ENCODE assay signal across 9 cellular contexts in the genomic region with DNA sequence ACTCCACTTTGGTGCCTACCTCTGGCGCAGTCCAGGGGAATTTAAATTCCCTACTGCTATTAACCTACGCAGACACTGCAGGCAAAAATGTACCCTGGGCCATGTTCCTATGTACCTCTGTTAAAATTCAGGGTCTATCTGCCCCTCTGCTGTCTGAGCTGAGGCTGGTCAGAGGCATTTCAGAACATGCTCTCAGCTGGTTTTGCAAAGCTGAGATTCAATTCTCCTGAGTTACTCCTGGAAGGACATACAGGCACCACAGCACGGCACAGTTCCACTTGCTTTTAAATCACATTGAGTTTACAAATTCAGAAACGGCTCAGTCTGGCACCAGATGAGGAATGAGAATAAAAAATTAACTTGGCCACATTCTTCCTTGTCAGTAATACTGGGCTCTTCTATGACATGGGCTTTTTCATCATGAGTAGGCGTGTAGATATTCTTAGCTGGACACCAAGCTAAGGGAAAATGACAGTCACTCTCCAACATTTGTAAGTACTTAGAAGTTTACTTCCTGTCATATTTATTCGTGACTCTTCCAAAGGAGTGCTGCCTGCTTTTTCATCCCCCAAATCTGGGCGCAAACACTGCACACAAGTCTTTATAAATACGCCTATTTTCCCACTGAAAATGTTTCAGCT. TPM values are rescaled to one million over a fixed set of nuclear protein-coding genes. Genes with fewer than 3 reads are reported as not detected.
A peak's percentile ranks its signal among the peaks of the same experiment; 100 is the strongest.
DNase-seq lines count a peak whose midpoint lies in the region; ATAC-seq, FAIRE-seq and TF ChIP-seq lines count a peak whose summit lies in the region.
"Had no signal": no experiment of that assay in that cellular context is flagged by ENCODE, and none has a peak within 500 bp of the region (broad histone marks: within the 10 kb centered on the region; RNA-seq: fewer than 3 reads in every experiment).

No MANE protein-coding gene starts in this region.

- peak overlapping the region; percentile 27 for H3K27ac ChIP-seq in SJSA1
- H3K27ac ChIP-seq in gastroesophageal sphincter = peak overlapping the region; percentile 67 to 96 (median 93)
- H3K27ac ChIP-seq in parathyroid adenoma = no peak overlapping the region
- no peak overlapping the region for H3K27ac ChIP-seq in OCI-LY7 (ENCODE audit: low read depth, low read length, poor library complexity, severe bottlenecking)
- H3K27ac ChIP-seq in small intestine (ENCODE audit: low read depth in 1 of 2, low read length in 1 of 2) = peak overlapping the region in 1 of 2 donors; percentile 87

- POLR2A ChIA-PET in BJ (lab: Charles Lee) (interaction anchor here (1.2 to 1.6 kb wide), 3 partner anchors 8 to 58 kb away, joined by 3 to 4 read pairs (median 3); no protein-coding TSS in a partner anchor), OCI-LY7 (lab: Charles Lee) (interaction anchor here (0.5 to 1.7 kb wide), 4 partner anchors 10 to 1831 kb away, joined by 3 to 6 read pairs (median 4); no protein-coding TSS in a partner anchor)

- H3K4me2 ChIP-seq in parathyroid adenoma (ENCODE audit: low read length) (peak overlapping the region; percentile 71), OCI-LY7 (ENCODE audit: low read length) (no peak overlapping the region; the same call in 1 of the 2 replicates)

- H3K36me3 ChIP-seq in BJ (ENCODE audit: control insufficient read depth, insufficient read depth, low read length) = peaks cover 5% of the 10 kb centered on the region
- H3K36me3 ChIP-seq in SJSA1 = peaks cover 30% of the 10 kb centered on the region
- H3K36me3 ChIP-seq in gastroesophageal sphincter = peaks cover 0 to 3% of the 10 kb centered on the region in 2 donors
- no peaks in the 10 kb centered on the region for H3K36me3 ChIP-seq in parathyroid adenoma (ENCODE audit: control insufficient read depth, insufficient read depth, low read length)
- H3K36me3 ChIP-seq in OCI-LY7 (ENCODE audit: insufficient read depth, low read length) = no peaks in the 10 kb centered on the region
- H3K36me3 ChIP-seq in small intestine (ENCODE audit: control insufficient read depth in 2 of 2, insufficient read depth in 2 of 2, low read length in 2 of 2) = no peaks in the 10 kb centered on the region

- CTCF ChIA-PET in BJ (lab: Yijun Ruan, JAX) = interaction anchor here (0.9 to 4.3 kb wide), 10 partner anchors 10 to 93 kb away, joined by 3 to 23 read pairs (median 4); no protein-coding TSS in a partner anchor
- CTCF ChIA-PET in OCI-LY7 (lab: Charles Lee; ENCODE audit: unreplicated experiment) = no interaction called here

- H3K4me1 ChIP-seq in SJSA1 (replicated peaks) = peaks cover 54% of the 10 kb centered on the region
- H3K4me1 ChIP-seq in gastroesophageal sphincter = peaks cover 5 to 72% (median 17%) of the 10 kb centered on the region in 3 donors
- peaks cover 11% of the 10 kb centered on the region for H3K4me1 ChIP-seq in parathyroid adenoma
- H3K4me1 ChIP-seq in OCI-LY7 (ENCODE audit: insufficient read depth, low read length, poor library complexity, severe bottlenecking) = peaks cover 21% of the 10 kb centered on the region
- H3K4me1 ChIP-seq in small intestine (ENCODE audit: control insufficient read depth in 2 of 2, insufficient read depth in 1 of 2, low read depth in 1 of 2, low read length in 1 of 2) = peaks cover 0 to 19% of the 10 kb centered on the region in 2 donors

- H4K20me1 ChIP-seq in OCI-LY7 (ENCODE audit: insufficient read depth, low read length) = no peaks in the 10 kb centered on the region

- intact Hi-C loops in OCI-LY7 (cut with micrococcal nuclease; ENCODE audit: unreplicated experiment) = loop anchor here (2.0 to 5.0 kb wide), 3 partner anchors 113 to 345 kb away; a partner anchor contains a TSS

- H3K9ac ChIP-seq in parathyroid adenoma = no peak overlapping the region

- no peaks in the 10 kb centered on the region for H3K27me3 ChIP-seq in BJ (ENCODE audit: control insufficient read depth, insufficient read depth, low read length)
- H3K27me3 ChIP-seq in SJSA1 (replicated peaks) = no peaks in the 10 kb centered on the region
- H3K27me3 ChIP-seq in gastroesophageal sphincter = no peaks in the 10 kb centered on the region
- H3K27me3 ChIP-seq in parathyroid adenoma (ENCODE audit: control insufficient read depth, insufficient read depth, low read length) = no peaks in the 10 kb centered on the region
- H3K27me3 ChIP-seq in small intestine (ENCODE audit: control insufficient read depth in 2 of 2, insufficient read depth in 2 of 2, low read length in 2 of 2) = no peaks in the 10 kb centered on the region

- H3K79me2 ChIP-seq in parathyroid adenoma (peaks cover 8% of the 10 kb centered on the region), OCI-LY7 (ENCODE audit: insufficient read depth, low read depth, low read length) (no peaks in the 10 kb centered on the region)

- TF ChIP-seq CTCF in BJ (IDR thresholded peaks at IDR 0.05; ENCODE audit: insufficient read depth, low read depth, low read length) (no peak), gastroesophageal sphincter (IDR thresholded peaks at IDR 0.05) (no peak), parathyroid adenoma (IDR thresholded peaks at IDR 0.05) (no peak), OCI-LY7 (conservative IDR thresholded peaks at IDR 0.05; ENCODE audit: low read length) (no peak)

- no peak for TF ChIP-seq EP300 in gastroesophageal sphincter (IDR thresholded peaks at IDR 0.05)

- H3K9me2 ChIP-seq in OCI-LY7 (ENCODE audit: insufficient read depth, low read length) = no peaks in the 10 kb centered on the region

- peak; percentile 49 for DNase-seq in BJ (ENCODE audit: low read depth)
- DNase-seq in SJSA1 (ENCODE audit: low read depth in 1 of 2, low spot score in 2 of 2) = peak in 1 of 2 experiments; percentile 31
- DNase-seq in MV-4-11 (lab: John Stamatoyannopoulos, UW) = no peak
- no peak for DNase-seq in OCI-LY7 (ENCODE audit: low spot score)
- DNase-seq in small intestine = no peak
- DNase-seq in NCI-H2107 treated with DMSO at 0.1 percent for 48 hours (lab: John Stamatoyannopoulos, UW; ENCODE audit: unreplicated experiment) = no peak
- DNase-seq: activated CD8-positive, alpha-beta memory T cell treated with anti-CD3 and anti-CD28 coated beads, Interleukin-2, amount 50 U/mL, for 4 hours had no signal

- no TSS peak for BruUV-seq in OCI-LY7 (replicated peaks; lab: Mats Ljungman, UMichigan)

- no peak for FAIRE-seq in small intestine (lab: Jason Lieb, UNC)

- H2AFZ ChIP-seq in parathyroid adenoma = no peak overlapping the region
- no peak overlapping the region for H2AFZ ChIP-seq in OCI-LY7 (ENCODE audit: low read length)

- peak in 1 of 2 donors; percentile 18 for TF ChIP-seq POLR2A in gastroesophageal sphincter (IDR thresholded peaks at IDR 0.05)

- H3K9me3 ChIP-seq in SJSA1 (replicated peaks) (no peaks in the 10 kb centered on the region), gastroesophageal sphincter (no peaks in the 10 kb centered on the region), parathyroid adenoma (ENCODE audit: control insufficient read depth, low read length) (no peaks in the 10 kb centered on the region), OCI-LY7 (ENCODE audit: low read length) (no peaks in the 10 kb centered on the region), small intestine (ENCODE audit: control insufficient read depth, low read depth) (no peaks in the 10 kb centered on the region)

- H3K4me3 ChIP-seq in BJ (ENCODE audit: low read depth, low read length) (peak overlapping the region; percentile 76), SJSA1 (peak overlapping the region; percentile 97), gastroesophageal sphincter (peak overlapping the region; percentile 76 to 98), parathyroid adenoma (ENCODE audit: low read depth, low read length) (peak overlapping the region; percentile 79), OCI-LY7 (ENCODE audit: low read depth, low read length, poor library complexity, severe bottlenecking) (no peak overlapping the region), small intestine (ENCODE audit: low read depth in 1 of 2, low read length in 2 of 2) (no peak overlapping the region)

- peak; percentile 53 for ATAC-seq in gastroesophageal sphincter

- WGBS in gastroesophageal sphincter (ENCODE audit: low coverage in 1 of 2), 2 donors = 32 to 38% methylated on average over 4 to 8 of the region's 8 CpGs
- 62 to 69% (median 67%) methylated on average over 8 of the region's 8 CpGs for WGBS in small intestine, 3 donors

RNA-seq across cellular contexts. Expression of a gene that starts 2.0 kb away (rescaled TPM):
- polyA plus RNA-seq in BJ (2011; rRNA removed) (186 and 195 TPM in 2 replicates), small intestine (10 to 100 TPM in 1 of 3 donors, 1 to 10 TPM in 2; 6.0 to 16.8 (median 9.5) TPM)
- polyA minus RNA-seq in BJ (2011; rRNA and poly(A)+ RNA removed) = 174 and 209 TPM in 2 replicates
- 94.1 and 156 TPM in 2 replicates for total RNA-seq in SJSA1 (2014; rRNA removed; shearing (Covaris generic))
- total RNA-seq in gastroesophageal sphincter (100 to 1,000 TPM; 115 to 219 (median 172) TPM), OCI-LY7 (2022) (6.5 and 7.9 TPM in 2 replicates)
- total RNA-seq in OCI-LY7 (2014; rRNA removed; shearing (Covaris generic)) = 4.9 and 5.7 TPM in 2 replicates

Comparison
In these comparisons a context has a peak if more than half of its experiments do, and no peak if none do; other contexts are left out.
1. H3K4me3 ChIP-seq: peak in BJ (single experiment), SJSA1 (single experiment), gastroesophageal sphincter (2 of 2) and parathyroid adenoma (single experiment); none in OCI-LY7 (single experiment) and small intestine (0 of 2).
2. H3K27ac ChIP-seq: peak in SJSA1 (single experiment) and gastroesophageal sphincter (4 of 4); none in parathyroid adenoma (single experiment) and OCI-LY7 (single experiment).
3. RNA of a gene that starts 2.0 kb away (total RNA-seq): 115 to 219 TPM in gastroesophageal sphincter and 94.1 to 156 TPM in SJSA1; 4.9 to 7.9 TPM in OCI-LY7; every median in the first group is over 10 times any median in the second.